ENCODE assay signal across 14 cellular contexts in genomic region chr9:101176384-101176783, GRCh38.
DNase-seq lines count a peak whose midpoint lies in the region; ATAC-seq, FAIRE-seq and TF ChIP-seq lines count a peak whose summit lies in the region.
"Had no signal": no experiment of that assay in that cellular context is flagged by ENCODE, and none has a peak within 500 bp of the region (broad histone marks: within the 10 kb centered on the region; RNA-seq: fewer than 3 reads in every experiment).

No MANE protein-coding gene starts in this region.

- H2BK15ac ChIP-seq in mesenchymal stem cell (ENCODE audit: low read depth, poor library complexity, severe bottlenecking), result no peak overlapping the region

- in situ Hi-C loops in GM12878 (cut with MboI), result no loop called here

- H3K4me3 ChIP-seq in A673 (ENCODE audit: low read depth, low read length, poor library complexity, severe bottlenecking) (no peak overlapping the region), GM12878 (no peak overlapping the region), mesenchymal stem cell (ENCODE audit: insufficient read depth in 1 of 2, low read depth in 1 of 2, low read length in 2 of 2) (no peak overlapping the region)
- H3K4me3 ChIP-seq: psoas muscle had no signal

- intact Hi-C loops in A673 (cut with micrococcal nuclease; ENCODE audit: unreplicated experiment) (no loop called here), GM12878 (cut with micrococcal nuclease; ENCODE audit: unreplicated experiment) (no loop called here)
- intact Hi-C loops in activated T-helper 2 cell treated with anti-CD3 and anti-CD28 coated beads, Interferon-gamma antibody, Interleukin-2, Interleukin-4, amounts not matched to agents 10 μg/mL and 5 μg/mL and 100 μg/mL, durations not matched to agents 14 hours and 24 hours and 36 hours (cut with micrococcal nuclease), result no loop called here

- CTCF ChIA-PET in A673 (lab: Charles Lee), result no interaction called here
- CTCF ChIA-PET in GM12878 (lab: Yijun Ruan, JAX), result no interaction called here

- H3K9me3 Mint-ChIP-seq in activated T-helper 2 cell treated with anti-CD3 and anti-CD28 coated beads, Interferon-gamma antibody, Interleukin-2, Interleukin-4, amounts not matched to agents 10 μg/mL and 5 μg/mL and 100 μg/mL, durations not matched to agents 14 hours and 24 hours and 36 hours, result no peaks in the 10 kb centered on the region

- no peak overlapping the region for H3K14ac ChIP-seq in mesenchymal stem cell (ENCODE audit: low read length in 2 of 2)

- no peak overlapping the region for H3K27ac ChIP-seq in A673 (ENCODE audit: low read depth, low read length, poor library complexity, severe bottlenecking)
- H3K27ac ChIP-seq in GM12878 (ENCODE audit: control insufficient read depth, insufficient read depth), result no peak overlapping the region
- H3K27ac ChIP-seq in mesenchymal stem cell (ENCODE audit: low read length, poor library complexity, severe bottlenecking), result no peak overlapping the region
- H3K27ac ChIP-seq: psoas muscle had no signal

- no peak overlapping the region for H3K18ac ChIP-seq in mesenchymal stem cell (ENCODE audit: low read depth in 1 of 2, low read length in 2 of 2)

- H3K4ac ChIP-seq in mesenchymal stem cell (ENCODE audit: low read depth in 1 of 2, low read length in 2 of 2), result no peak overlapping the region

- no peak overlapping the region for H4K8ac ChIP-seq in mesenchymal stem cell (ENCODE audit: low read length)

- H2AK5ac ChIP-seq in mesenchymal stem cell (ENCODE audit: low read length, severe bottlenecking), result no peak overlapping the region

- H2BK120ac ChIP-seq in mesenchymal stem cell (ENCODE audit: low read depth, low read length), result no peak overlapping the region

- peak; percentile 46; the same call in 2 of the 3 replicates for ATAC-seq in GM12878
- ATAC-seq: psoas muscle had no signal

- H3K27me3 Mint-ChIP-seq in activated T-helper 2 cell treated with anti-CD3 and anti-CD28 coated beads, Interferon-gamma antibody, Interleukin-2, Interleukin-4, amounts not matched to agents 10 μg/mL and 5 μg/mL and 100 μg/mL, durations not matched to agents 14 hours and 24 hours and 36 hours (ENCODE audit: low read depth), result no peaks in the 10 kb centered on the region

- no peak overlapping the region for H2BK5ac ChIP-seq in mesenchymal stem cell (ENCODE audit: low read depth, low read length, poor library complexity, severe bottlenecking)

- H3K4me2 ChIP-seq in GM12878 (ENCODE audit: control insufficient read depth, insufficient read depth) (no peak overlapping the region), mesenchymal stem cell (ENCODE audit: low read length, poor library complexity, severe bottlenecking) (no peak overlapping the region)

- DNase-seq in A673 (ENCODE audit: low spot score), result peak; percentile 29
- DNase-seq in HuH-7 (ENCODE audit: low spot score), result peak; percentile 4
- DNase-seq in GM12878 (ENCODE audit: low read depth, low spot score), result no peak
- DNase-seq in RKO (ENCODE audit: low spot score), result no peak
- DNase-seq in activated T-helper 2 cell treated with anti-CD3 and anti-CD28 coated beads, Interferon-gamma antibody, Interleukin-2, Interleukin-4, amounts not matched to agents 10 μg/mL and 5 μg/mL and 100 μg/mL, durations not matched to agents 14 hours and 24 hours and 36 hours (ENCODE audit: low spot score), result no peak
- no peak for DNase-seq in mesenchymal stem cell
- no peak for DNase-seq in NCI-H748 treated with DMSO at 0.1 percent for 48 hours (lab: John Stamatoyannopoulos, UW)
- DNase-seq: activated CD4-positive, alpha-beta T cell treated with anti-CD3 and anti-CD28 coated beads, Interleukin-2, amount 50 U/mL, for 4 hours; activated effector memory CD4-positive, alpha-beta T cell treated with anti-CD3 and anti-CD28 coated beads, Interleukin-2, amount 50 U/mL, for 16 hours; kidney glomerular epithelial cell; psoas muscle; RPMI8226; T-helper 9 cell had no signal

- H3K4me1 ChIP-seq in A673 (ENCODE audit: insufficient read depth, low read length, poor library complexity, severe bottlenecking) (no peaks in the 10 kb centered on the region), GM12878 (ENCODE audit: control insufficient read depth, insufficient read depth, low read length) (no peaks in the 10 kb centered on the region), mesenchymal stem cell (ENCODE audit: control insufficient read depth, insufficient read depth, low read depth, low read length) (no peaks in the 10 kb centered on the region)
- H3K4me1 ChIP-seq: psoas muscle had no signal

- FAIRE-seq in GM12878 (lab: Jason Lieb, UNC), result no peak

- H3K23ac ChIP-seq in mesenchymal stem cell (ENCODE audit: low read length in 2 of 2), result no peak overlapping the region

- H3K27ac Mint-ChIP-seq in activated T-helper 2 cell treated with anti-CD3 and anti-CD28 coated beads, Interferon-gamma antibody, Interleukin-2, Interleukin-4, amounts not matched to agents 10 μg/mL and 5 μg/mL and 100 μg/mL, durations not matched to agents 14 hours and 24 hours and 36 hours, result no peak overlapping the region

- no peak overlapping the region for H3K4me3 Mint-ChIP-seq in activated T-helper 2 cell treated with anti-CD3 and anti-CD28 coated beads, Interferon-gamma antibody, Interleukin-2, Interleukin-4, amounts not matched to agents 10 μg/mL and 5 μg/mL and 100 μg/mL, durations not matched to agents 14 hours and 24 hours and 36 hours (ENCODE audit: low read depth)

- SMC1A ChIA-PET in GM12878 (lab: Charles Lee; ENCODE audit: uncharacterized antibody, unreplicated experiment), result no interaction called here

- no peak overlapping the region for H4K91ac ChIP-seq in mesenchymal stem cell (ENCODE audit: low read length)

- H3K27me3 ChIP-seq in A673 (replicated peaks; ENCODE audit: insufficient read depth, low read depth, low read length, poor library complexity) (no peaks in the 10 kb centered on the region), GM12878 (replicated peaks in 1 of 2; ENCODE audit: control insufficient read depth in 2 of 2, insufficient read depth in 2 of 2, low read length in 1 of 2) (no peaks in the 10 kb centered on the region), mesenchymal stem cell (ENCODE audit: control insufficient read depth in 1 of 2, insufficient read depth in 1 of 2, low read length in 2 of 2) (no peaks in the 10 kb centered on the region)

- H3K9me3 ChIP-seq in A673 (ENCODE audit: low read depth, low read length, poor library complexity, severe bottlenecking) (no peaks in the 10 kb centered on the region), GM12878 (replicated peaks; ENCODE audit: control insufficient read depth, insufficient read depth, low read length) (no peaks in the 10 kb centered on the region), mesenchymal stem cell (ENCODE audit: control insufficient read depth, low read length) (no peaks in the 10 kb centered on the region)

- H4K20me1 ChIP-seq in GM12878 (ENCODE audit: control insufficient read depth, insufficient read depth), result no peaks in the 10 kb centered on the region

- no peaks in the 10 kb centered on the region for H3K4me1 Mint-ChIP-seq in activated T-helper 2 cell treated with anti-CD3 and anti-CD28 coated beads, Interferon-gamma antibody, Interleukin-2, Interleukin-4, amounts not matched to agents 10 μg/mL and 5 μg/mL and 100 μg/mL, durations not matched to agents 14 hours and 24 hours and 36 hours (ENCODE audit: low read depth)

- no peak for TF ChIP-seq POLR2A in GM12878 (IDR thresholded peaks at IDR 0.05; ENCODE audit: low read depth, low read length)

- TF ChIP-seq CTCF in A673 (conservative IDR thresholded peaks at IDR 0.05; ENCODE audit: low read depth, low read length) (peak; percentile 52), GM12874 (IDR thresholded peaks at IDR 0.05; ENCODE audit: insufficient read depth, low read depth, low read length) (peak; percentile 26; the same call in 1 of the 2 replicates), GM12878 (IDR thresholded peaks at IDR 0.05 in 2 of 3, conservative IDR thresholded peaks at IDR 0.05 in 1 of 3; ENCODE audit: control insufficient read depth in 2 of 3, extremely low read depth in 1 of 3, insufficient read depth in 1 of 3, low read depth in 3 of 3, low read length in 3 of 3) (peak in 2 of 3 experiments; percentile 21 to 26; a peak in 2 of 6 replicates)

- H3K9ac ChIP-seq in GM12878 (ENCODE audit: control insufficient read depth, insufficient read depth, low read length), result no peak overlapping the region
- no peak overlapping the region for H3K9ac ChIP-seq in mesenchymal stem cell (ENCODE audit: low read length)

- H2AFZ ChIP-seq in GM12878 (ENCODE audit: control insufficient read depth, low read depth, low read length) (no peak overlapping the region), mesenchymal stem cell (ENCODE audit: low read depth, low read length) (no peak overlapping the region)

- TF ChIP-seq RAD21 in GM12878 (IDR thresholded peaks at IDR 0.05; ENCODE audit: insufficient read depth, low read depth, low read length), result no peak

- 58% methylated on average over 5 of the region's 5 CpGs for WGBS in GM12878 (ENCODE audit: insufficient coverage, insufficient replicate concordance, low lambda C conversion rate, missing lambda C conversion rate)
- WGBS in mesenchymal stem cell, result 84% methylated on average over 5 of the region's 5 CpGs

- H3K36me3 Mint-ChIP-seq in activated T-helper 2 cell treated with anti-CD3 and anti-CD28 coated beads, Interferon-gamma antibody, Interleukin-2, Interleukin-4, amounts not matched to agents 10 μg/mL and 5 μg/mL and 100 μg/mL, durations not matched to agents 14 hours and 24 hours and 36 hours (ENCODE audit: low read depth), result no peaks in the 10 kb centered on the region

- TF ChIP-seq EP300 in GM12878 (IDR thresholded peaks at IDR 0.05; ENCODE audit: borderline replicate concordance in 1 of 2, control insufficient read depth in 1 of 2, low read depth in 2 of 2, low read length in 2 of 2), result no peak

- H3K79me2 ChIP-seq in GM12878 (ENCODE audit: control insufficient read depth, insufficient read depth, low read length), result no peaks in the 10 kb centered on the region

- RAD21 ChIA-PET in GM12878 (lab: Charles Lee; ENCODE audit: unreplicated experiment), result no interaction called here

- POLR2A ChIA-PET in A673 (lab: Charles Lee; ENCODE audit: low non-redundant PET) (no interaction called here), GM12878 (lab: Charles Lee) (no interaction called here)

- no peak overlapping the region for H2BK12ac ChIP-seq in mesenchymal stem cell (ENCODE audit: low read length in 2 of 2)

- no peaks in the 10 kb centered on the region for H3K79me1 ChIP-seq in mesenchymal stem cell (replicated peaks; ENCODE audit: low read length, poor library complexity, severe bottlenecking)

- no TSS peak for BruUV-seq in A673 (replicated peaks; lab: Mats Ljungman, UMichigan)
- BruUV-seq in GM12878 (replicated peaks; lab: Mats Ljungman, UMichigan), result no TSS peak

- H3K36me3 ChIP-seq in A673 (ENCODE audit: insufficient read depth, low read length, poor library complexity, severe bottlenecking), result no peaks in the 10 kb centered on the region
- no peaks in the 10 kb centered on the region for H3K36me3 ChIP-seq in GM12878 (ENCODE audit: control insufficient read depth in 2 of 2, insufficient read depth in 2 of 2, low read length in 1 of 2)
- H3K36me3 ChIP-seq in mesenchymal stem cell (ENCODE audit: control insufficient read depth in 1 of 2, insufficient read depth in 2 of 2, low read depth in 1 of 2, low read length in 2 of 2), result no peaks in the 10 kb centered on the region

TF ChIP-seq in GM12878, 131 proteins besides CTCF, POLR2A, EP300 and RAD21 (continues in another document):
- no peak for TF ChIP-seq FOS (IDR thresholded peaks at IDR 0.05; ENCODE audit: borderline replicate concordance, extremely low read depth, insufficient read length)
- no peak for TF ChIP-seq RUNX3 (IDR thresholded peaks at IDR 0.05; ENCODE audit: low read length)

Comparison
In these comparisons a context has a peak if more than half of its experiments do, and no peak if none do; other contexts are left out.
1. DNase-seq: peak in A673 (single experiment) and HuH-7 (single experiment); none in GM12878 (single experiment), RKO (single experiment), activated T-helper 2 cell treated with anti-CD3 and anti-CD28 coated beads, Interferon-gamma antibody, Interleukin-2, Interleukin-4, amounts not matched to agents 10 μg/mL and 5 μg/mL and 100 μg/mL, durations not matched to agents 14 hours and 24 hours and 36 hours (single experiment), mesenchymal stem cell (single experiment) and NCI-H748 treated with DMSO at 0.1 percent for 48 hours (single experiment).
2. Peak in every context shown above with its lines, with median percentiles within 50 percentile points of each other: CTCF ChIP-seq.